8 cellular contexts compared by ENCODE assay signal in genomic region chr19:38229585-38230073, GRCh38. TPM values are rescaled to one million over a fixed set of nuclear protein-coding genes. Genes with fewer than 3 reads are reported as not detected.
DNase-seq lines count a peak whose midpoint lies in the region; ATAC-seq lines count a peak whose summit lies in the region.

No MANE protein-coding gene starts in this region.

- peak; percentile 90 for DNase-seq in AG20443 (ENCODE audit: low spot score)
- DNase-seq in LHCN-M2 (ENCODE audit: low read depth): peak; percentile 91
- peak; percentile 83 to 90 for DNase-seq in SJSA1 (ENCODE audit: low read depth in 1 of 2, low spot score in 2 of 2)
- peak; percentile 73 for DNase-seq in activated naive CD4-positive, alpha-beta T cell treated with Interleukin-2 at 50 U/mL for 16 hours
- peak; percentile 88 to 99 (median 96) for DNase-seq in head of caudate nucleus
- peak; percentile 96 for DNase-seq in putamen (ENCODE audit: low spot score)

- no peaks in the 10 kb centered on the region for H3K36me3 ChIP-seq in SJSA1

- H3K4me1 ChIP-seq in SJSA1 (replicated peaks): peaks cover 7% of the 10 kb centered on the region; the same call in 1 of the 2 replicates

- ATAC-seq in GM19372 (IDR thresholded peaks at IDR 0.05; ENCODE audit: low read depth, unreplicated experiment): peak; percentile 85
- ATAC-seq in HG03520 (IDR thresholded peaks at IDR 0.05; ENCODE audit: unreplicated experiment): no peak

- H3K9me3 ChIP-seq in SJSA1 (replicated peaks): no peaks in the 10 kb centered on the region

- no peak overlapping the region for H3K27ac ChIP-seq in SJSA1

- intact Hi-C loops in head of caudate nucleus (cut with DNase I): loop anchor here (5.0 kb wide), 3 partner anchors 87 to 322 kb away; partner anchors contain the start of genes SIPA1L3 and WDR87

- H3K4me3 ChIP-seq in SJSA1: peak overlapping the region; percentile 43

- no peaks in the 10 kb centered on the region for H3K27me3 ChIP-seq in SJSA1 (replicated peaks)

RNA-seq across cellular contexts. Expression of gene DPF1, which starts 5.6 kb away (rescaled TPM):
- total RNA-seq in LHCN-M2 (2014; rRNA removed): 13.8 and 14.1 TPM in 2 replicates
- polyA plus RNA-seq in LHCN-M2 (2012): 9.3 TPM
- total RNA-seq in SJSA1 (2014; rRNA removed; shearing (Covaris generic)): 10.5 and 10.6 TPM in 2 replicates

RNA-seq across cellular contexts. Expression of gene PPP1R14A, which starts 26.5 kb away (rescaled TPM):
- total RNA-seq in LHCN-M2 (2014; rRNA removed): not detected in 2 replicates
- 0.69 TPM for polyA plus RNA-seq in LHCN-M2 (2012)
- total RNA-seq in SJSA1 (2014; rRNA removed; shearing (Covaris generic)): not detected in 2 replicates

RNA-seq across cellular contexts. Expression of gene SPINT2, which starts 34.7 kb away (rescaled TPM):
- 0.06 and 0.46 TPM in 2 replicates for total RNA-seq in LHCN-M2 (2014; rRNA removed)
- 0.94 TPM for polyA plus RNA-seq in LHCN-M2 (2012)
- total RNA-seq in SJSA1 (2014; rRNA removed; shearing (Covaris generic)): not detected in 2 replicates
